ENCODE assay signal across 1 cellular context in genomic region chr14:20331048-20331613, GRCh38.
TF ChIP-seq lines count a peak whose summit lies in the region.

No MANE protein-coding gene starts in this region.

TF ChIP-seq in HCT116, 20 proteins besides CTCF, POLR2A, EP300 and RAD21:
- TF ChIP-seq REST (IDR thresholded peaks at IDR 0.05; ENCODE audit: low read depth) (no peak), CBX3 (IDR thresholded peaks at IDR 0.05; ENCODE audit: low read depth) (no peak), ZNF274 (IDR thresholded peaks at IDR 0.05; ENCODE audit: low read depth, low read length) (no peak), TCF7L2 (IDR thresholded peaks at IDR 0.05; ENCODE audit: borderline replicate concordance, extremely low read depth, insufficient read depth, insufficient read length) (no peak)
